Comparison of ENCODE assay signal across 1 cellular context in genomic region chr11:65418681-65419459, GRCh38.
TF ChIP-seq lines count a peak whose summit lies in the region.

No MANE protein-coding gene starts in this region.

TF ChIP-seq in HepG2, 621 proteins besides CTCF, POLR2A, EP300 and RAD21 (continues in another document):
- no peak for TF ChIP-seq PRPF4 (IDR thresholded peaks at IDR 0.05; ENCODE audit: low read depth, low read length, poor library complexity, severe bottlenecking)
- no peak; the same call in none of the 2 replicates for TF ChIP-seq TP53 (CRISPR knock-in tag; conservative IDR thresholded peaks at IDR 0.05)
- peak; percentile 30 for TF ChIP-seq ELF3 (CRISPR knock-in tag; IDR thresholded peaks at IDR 0.05)
- TF ChIP-seq ARID4A (CRISPR knock-in tag; IDR thresholded peaks at IDR 0.05; ENCODE audit: borderline replicate concordance), result peak; percentile 72; the same call in 1 of the 2 replicates
- TF ChIP-seq ZNF746 (CRISPR knock-in tag; IDR thresholded peaks at IDR 0.05), result peak; percentile 90
- no peak for TF ChIP-seq ZNF260 (CRISPR knock-in tag; IDR thresholded peaks at IDR 0.05; ENCODE audit: borderline replicate concordance, low read depth)
- TF ChIP-seq, protein P1, sequence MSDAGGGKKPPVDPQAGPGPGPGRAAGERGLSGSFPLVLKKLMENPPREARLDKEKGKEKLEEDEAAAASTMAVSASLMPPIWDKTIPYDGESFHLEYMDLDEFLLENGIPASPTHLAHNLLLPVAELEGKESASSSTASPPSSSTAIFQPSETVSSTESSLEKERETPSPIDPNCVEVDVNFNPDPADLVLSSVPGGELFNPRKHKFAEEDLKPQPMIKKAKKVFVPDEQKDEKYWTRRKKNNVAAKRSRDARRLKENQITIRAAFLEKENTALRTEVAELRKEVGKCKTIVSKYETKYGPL (CRISPR knock-in tag; IDR thresholded peaks at IDR 0.05), result 0 out of 2 replicates have a peak, but pooled peaks have one; percentile 32
- peak; percentile 76 for TF ChIP-seq CBX1 (IDR thresholded peaks at IDR 0.05; ENCODE audit: low read depth)
- no peak; the same call in 1 of the 2 replicates for TF ChIP-seq TEAD2 (CRISPR knock-in tag; IDR thresholded peaks at IDR 0.05)
- TF ChIP-seq ZNF737 (CRISPR knock-in tag; IDR thresholded peaks at IDR 0.05; ENCODE audit: borderline replicate concordance), result no peak
- peak; percentile 70 for TF ChIP-seq IRF2 (CRISPR knock-in tag; IDR thresholded peaks at IDR 0.05)
- peak; percentile 77; the same call in 1 of the 2 replicates for TF ChIP-seq JUN (CRISPR knock-in tag; IDR thresholded peaks at IDR 0.05)
- TF ChIP-seq ZNF768 (CRISPR knock-in tag; IDR thresholded peaks at IDR 0.05), result peak; percentile 58; the same call in 1 of the 2 replicates
- TF ChIP-seq KLF16 (CRISPR knock-in tag; IDR thresholded peaks at IDR 0.05), result peak in 1 of 2 experiments; percentile 71; a peak in 1 of 4 replicates
- no peak for TF ChIP-seq ZNF207 (IDR thresholded peaks at IDR 0.05; ENCODE audit: borderline replicate concordance)
- TF ChIP-seq FOXJ3 (CRISPR knock-in tag; IDR thresholded peaks at IDR 0.05; ENCODE audit: borderline replicate concordance), result peak; percentile 89
- TF ChIP-seq AGO2 (optimal IDR thresholded peaks at IDR 0.05; ENCODE audit: low read depth, low read length), result peak; percentile 91
- TF ChIP-seq MED8 (CRISPR knock-in tag; IDR thresholded peaks at IDR 0.05; ENCODE audit: insufficient replicate concordance), result peak; percentile 98
- TF ChIP-seq, protein P2, sequence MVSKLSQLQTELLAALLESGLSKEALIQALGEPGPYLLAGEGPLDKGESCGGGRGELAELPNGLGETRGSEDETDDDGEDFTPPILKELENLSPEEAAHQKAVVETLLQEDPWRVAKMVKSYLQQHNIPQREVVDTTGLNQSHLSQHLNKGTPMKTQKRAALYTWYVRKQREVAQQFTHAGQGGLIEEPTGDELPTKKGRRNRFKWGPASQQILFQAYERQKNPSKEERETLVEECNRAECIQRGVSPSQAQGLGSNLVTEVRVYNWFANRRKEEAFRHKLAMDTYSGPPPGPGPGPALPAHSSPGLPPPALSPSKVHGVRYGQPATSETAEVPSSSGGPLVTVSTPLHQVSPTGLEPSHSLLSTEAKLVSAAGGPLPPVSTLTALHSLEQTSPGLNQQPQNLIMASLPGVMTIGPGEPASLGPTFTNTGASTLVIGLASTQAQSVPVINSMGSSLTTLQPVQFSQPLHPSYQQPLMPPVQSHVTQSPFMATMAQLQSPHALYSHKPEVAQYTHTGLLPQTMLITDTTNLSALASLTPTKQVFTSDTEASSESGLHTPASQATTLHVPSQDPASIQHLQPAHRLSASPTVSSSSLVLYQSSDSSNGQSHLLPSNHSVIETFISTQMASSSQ (IDR thresholded peaks at IDR 0.05; ENCODE audit: low read depth), result peak; percentile 54; the same call in 1 of the 2 replicates
- TF ChIP-seq, protein P2 (CRISPR knock-in tag; IDR thresholded peaks at IDR 0.05; ENCODE audit: borderline replicate concordance), result peak; percentile 89
- TF ChIP-seq, protein P3, sequence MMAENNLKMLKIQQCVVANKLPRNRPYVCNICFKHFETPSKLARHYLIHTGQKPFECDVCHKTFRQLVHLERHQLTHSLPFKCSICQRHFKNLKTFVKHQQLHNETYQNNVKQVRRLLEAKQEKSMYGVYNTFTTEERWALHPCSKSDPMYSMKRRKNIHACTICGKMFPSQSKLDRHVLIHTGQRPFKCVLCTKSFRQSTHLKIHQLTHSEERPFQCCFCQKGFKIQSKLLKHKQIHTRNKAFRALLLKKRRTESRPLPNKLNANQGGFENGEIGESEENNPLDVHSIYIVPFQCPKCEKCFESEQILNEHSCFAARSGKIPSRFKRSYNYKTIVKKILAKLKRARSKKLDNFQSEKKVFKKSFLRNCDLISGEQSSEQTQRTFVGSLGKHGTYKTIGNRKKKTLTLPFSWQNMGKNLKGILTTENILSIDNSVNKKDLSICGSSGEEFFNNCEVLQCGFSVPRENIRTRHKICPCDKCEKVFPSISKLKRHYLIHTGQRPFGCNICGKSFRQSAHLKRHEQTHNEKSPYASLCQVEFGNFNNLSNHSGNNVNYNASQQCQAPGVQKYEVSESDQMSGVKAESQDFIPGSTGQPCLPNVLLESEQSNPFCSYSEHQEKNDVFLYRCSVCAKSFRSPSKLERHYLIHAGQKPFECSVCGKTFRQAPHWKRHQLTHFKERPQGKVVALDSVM (CRISPR knock-in tag; IDR thresholded peaks at IDR 0.05), result peak; percentile 88
- no peak; the same call in 1 of the 2 replicates for TF ChIP-seq ZNF138 (CRISPR knock-in tag; IDR thresholded peaks at IDR 0.05; ENCODE audit: low read depth)
- TF ChIP-seq TAF15 (IDR thresholded peaks at IDR 0.05; ENCODE audit: low read depth, low read length, poor library complexity, severe bottlenecking), result peak; percentile 18
- TF ChIP-seq, protein P4, sequence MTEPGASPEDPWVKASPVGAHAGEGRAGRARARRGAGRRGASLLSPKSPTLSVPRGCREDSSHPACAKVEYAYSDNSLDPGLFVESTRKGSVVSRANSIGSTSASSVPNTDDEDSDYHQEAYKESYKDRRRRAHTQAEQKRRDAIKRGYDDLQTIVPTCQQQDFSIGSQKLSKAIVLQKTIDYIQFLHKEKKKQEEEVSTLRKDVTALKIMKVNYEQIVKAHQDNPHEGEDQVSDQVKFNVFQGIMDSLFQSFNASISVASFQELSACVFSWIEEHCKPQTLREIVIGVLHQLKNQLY (CRISPR knock-in tag; IDR thresholded peaks at IDR 0.05), result peak; percentile 94
- no peak for TF ChIP-seq SYNCRIP (IDR thresholded peaks at IDR 0.05; ENCODE audit: insufficient read depth, low read depth, low read length)
- TF ChIP-seq ZNF274 (CRISPR knock-in tag; IDR thresholded peaks at IDR 0.05), result peak; percentile 66
- TF ChIP-seq ZNF44 (CRISPR knock-in tag; IDR thresholded peaks at IDR 0.05), result peak; percentile 47; the same call in 1 of the 2 replicates
- TF ChIP-seq, protein P5, sequence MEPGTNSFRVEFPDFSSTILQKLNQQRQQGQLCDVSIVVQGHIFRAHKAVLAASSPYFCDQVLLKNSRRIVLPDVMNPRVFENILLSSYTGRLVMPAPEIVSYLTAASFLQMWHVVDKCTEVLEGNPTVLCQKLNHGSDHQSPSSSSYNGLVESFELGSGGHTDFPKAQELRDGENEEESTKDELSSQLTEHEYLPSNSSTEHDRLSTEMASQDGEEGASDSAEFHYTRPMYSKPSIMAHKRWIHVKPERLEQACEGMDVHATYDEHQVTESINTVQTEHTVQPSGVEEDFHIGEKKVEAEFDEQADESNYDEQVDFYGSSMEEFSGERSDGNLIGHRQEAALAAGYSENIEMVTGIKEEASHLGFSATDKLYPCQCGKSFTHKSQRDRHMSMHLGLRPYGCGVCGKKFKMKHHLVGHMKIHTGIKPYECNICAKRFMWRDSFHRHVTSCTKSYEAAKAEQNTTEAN (CRISPR knock-in tag; conservative IDR thresholded peaks at IDR 0.05), result 0 out of 2 replicates have a peak, but pooled peaks have one; percentile 45
- peak; percentile 48 for TF ChIP-seq SRSF1 (optimal IDR thresholded peaks at IDR 0.05; ENCODE audit: low read depth, low read length)
- TF ChIP-seq HMGXB3 (CRISPR knock-in tag; IDR thresholded peaks at IDR 0.05; ENCODE audit: borderline replicate concordance), result no peak; the same call in 1 of the 2 replicates
- TF ChIP-seq NR2C2 (CRISPR knock-in tag; IDR thresholded peaks at IDR 0.05; ENCODE audit: borderline replicate concordance), result peak; percentile 92
- peak; percentile 32; the same call in 1 of the 2 replicates for TF ChIP-seq ZNF143 (CRISPR knock-in tag; IDR thresholded peaks at IDR 0.05)
- peak; percentile 75; the same call in 1 of the 2 replicates for TF ChIP-seq MLLT10 (CRISPR knock-in tag; IDR thresholded peaks at IDR 0.05)
- peak; percentile 54; the same call in 1 of the 2 replicates for TF ChIP-seq ZBTB7A (CRISPR knock-in tag; IDR thresholded peaks at IDR 0.05)
